26 cellular contexts compared by ENCODE assay signal in the genomic region with DNA sequence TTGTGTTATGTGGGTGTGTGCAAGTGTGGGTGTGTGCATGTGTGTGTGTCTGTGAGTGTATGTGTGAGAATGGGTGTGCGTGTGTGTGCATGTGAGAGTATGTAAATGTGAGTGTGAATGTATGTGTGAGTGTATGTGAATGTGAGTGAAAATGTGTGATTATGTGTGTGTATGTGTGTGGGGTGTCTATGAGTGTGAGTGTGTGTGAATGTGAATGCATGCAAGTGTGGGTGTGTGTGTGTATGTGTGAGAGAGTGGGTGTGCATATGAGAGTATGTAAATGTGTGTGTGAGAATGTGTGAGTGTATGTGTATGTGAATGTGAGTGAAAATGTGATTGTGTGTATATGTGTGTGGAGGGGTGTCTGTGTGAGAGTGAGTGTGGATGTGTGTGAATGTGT.
"Had no signal": no experiment of that assay in that cellular context is flagged by ENCODE, and none has a peak within 500 bp of the region (broad histone marks: within the 10 kb centered on the region; RNA-seq: fewer than 3 reads in every experiment).

No MANE protein-coding gene starts in this region.

- H2AFZ ChIP-seq: neural progenitor cell had no signal

- H3K4me3 ChIP-seq: colonic mucosa, esophagus squamous epithelium, heart right ventricle, left lung, neural progenitor cell, prostate gland, right atrium auricular region, sigmoid colon, stomach, thyroid gland had no signal

- H3K27me3 ChIP-seq: colonic mucosa, neural progenitor cell, right atrium auricular region, thyroid gland had no signal

- FAIRE-seq: endometrium, islet of Langerhans had no signal

- H3K9me3 ChIP-seq: colonic mucosa, esophagus squamous epithelium, prostate gland, right atrium auricular region, sigmoid colon, thyroid gland had no signal

- DNase-seq: colonic mucosa; effector memory CD4-positive, alpha-beta T cell; erythroblast; esophagus squamous epithelium; foreskin melanocyte; glutamatergic neuron; heart right ventricle; hippocampal formation; left cardiac atrium; left lung; mesenchymal stem cell; naive thymus-derived CD4-positive, alpha-beta T cell; nucleus accumbens; sigmoid colon; stimulated activated CD4-positive, alpha-beta T cell treated with anti-CD3 and anti-CD28 coated beads, Interleukin-2, amount 100 ng/mL, for 24 hours; stimulated activated CD4-positive, alpha-beta T cell treated with anti-CD3 and anti-CD28 coated beads, Interleukin-4, amount 100 ng/mL, for 24 hours; stimulated activated naive CD4-positive, alpha-beta T cell treated with Interleukin-2 at 50 U/mL for 16 hours; stomach; thyroid gland; trophoblast cell had no signal

- H3K4me1 ChIP-seq: colonic mucosa, esophagus squamous epithelium, heart right ventricle, left lung, neural progenitor cell, prostate gland, right atrium auricular region, sigmoid colon, stomach, thyroid gland had no signal

- H3K4me2 ChIP-seq: neural progenitor cell had no signal

- ATAC-seq: heart right ventricle; left cardiac atrium; left lung; naive thymus-derived CD4-positive, alpha-beta T cell; stimulated activated effector memory CD8-positive, alpha-beta T cell treated with anti-CD3 and anti-CD28 coated beads, Interleukin-12 subunit alpha, Interleukin-12 subunit beta, amount 100 ng/mL, for 72 hours had no signal

- H3K27ac ChIP-seq: colonic mucosa, esophagus squamous epithelium, heart right ventricle, left lung, neural progenitor cell, prostate gland, right atrium auricular region, sigmoid colon, stomach, thyroid gland had no signal

- H3K9ac ChIP-seq: neural progenitor cell had no signal

- H3K36me3 ChIP-seq: colonic mucosa, esophagus squamous epithelium, heart right ventricle, left lung, neural progenitor cell, prostate gland, right atrium auricular region, sigmoid colon, stomach, thyroid gland had no signal
